In genomic region chr4:87339440-87339839, GRCh38 we compare ENCODE assay signal across 33 cellular contexts. TPM values are rescaled to one million over a fixed set of nuclear protein-coding genes. Genes with fewer than 3 reads are reported as not detected.
"Had no signal": no experiment of that assay in that cellular context is flagged by ENCODE, and none has a peak within 500 bp of the region (broad histone marks: within the 10 kb centered on the region; RNA-seq: fewer than 3 reads in every experiment).

No MANE protein-coding gene starts in this region.

- H3K27me3 ChIP-seq: gastrocnemius medialis, pancreas, thyroid gland, upper lobe of right lung had no signal

- H3K27me3 Mint-ChIP-seq: activated CD4-positive, alpha-beta T cell treated with anti-CD3 and anti-CD28 coated beads for 36 hours; activated CD8-positive, alpha-beta memory T cell treated with anti-CD3 and anti-CD28 coated beads, Interleukin-2, amount 10 ng/mL, durations not matched to agents 7 days and 5 days; activated naive CD8-positive, alpha-beta T cell; central memory CD8-positive, alpha-beta T cell; naive B cell; stimulated activated naive CD8-positive, alpha-beta T cell treated with anti-CD3 and anti-CD28 coated beads, Interleukin-15, Interleukin-2, amounts not matched to agents 100 ng/mL and 50 ng/mL, for 24 hours had no signal

- H3K36me3 ChIP-seq: gastrocnemius medialis, prostate gland, thyroid gland had no signal

- H3K4me3 Mint-ChIP-seq: activated CD4-positive, alpha-beta T cell treated with anti-CD3 and anti-CD28 coated beads for 36 hours; activated CD8-positive, alpha-beta memory T cell treated with anti-CD3 and anti-CD28 coated beads, Interleukin-2, amount 10 ng/mL, durations not matched to agents 7 days and 5 days; activated CD8-positive, alpha-beta T cell treated with anti-CD3 and anti-CD28 coated beads, Interleukin-2, amount 10 ng/mL, durations not matched to agents 7 days and 5 days; activated naive CD8-positive, alpha-beta T cell; activated T-cell treated with anti-CD3 and anti-CD28 coated beads, Interleukin-2, amount 50 U/mL, for 72 hours; central memory CD8-positive, alpha-beta T cell; naive B cell; nephron progenitor cell; stimulated activated effector memory CD8-positive, alpha-beta T cell treated with anti-CD3 and anti-CD28 coated beads, Interleukin-12 subunit alpha, Interleukin-12 subunit beta, amount 100 ng/mL, for 72 hours; stimulated activated naive CD8-positive, alpha-beta T cell treated with anti-CD3 and anti-CD28 coated beads, Interleukin-15, Interleukin-2, amounts not matched to agents 100 ng/mL and 50 ng/mL, for 24 hours; T-helper 2 cell treated with Interferon-gamma antibody and Interleukin-4, amounts not matched to agents 5 μg/mL and 100 μg/mL, for 36 hours had no signal

- H3K4me3 ChIP-seq: gastrocnemius medialis, pancreas, prostate gland, thyroid gland, upper lobe of right lung had no signal

- H3K27ac Mint-ChIP-seq: activated CD4-positive, alpha-beta T cell treated with anti-CD3 and anti-CD28 coated beads for 36 hours; activated CD8-positive, alpha-beta memory T cell treated with anti-CD3 and anti-CD28 coated beads, Interleukin-2, amount 10 ng/mL, durations not matched to agents 7 days and 5 days; activated CD8-positive, alpha-beta T cell treated with anti-CD3 and anti-CD28 coated beads, Interleukin-2, amount 10 ng/mL, durations not matched to agents 7 days and 5 days; activated naive CD8-positive, alpha-beta T cell; activated T-cell treated with anti-CD3 and anti-CD28 coated beads, Interleukin-2, amount 50 U/mL, for 72 hours; nephron progenitor cell; stimulated activated effector memory CD8-positive, alpha-beta T cell treated with anti-CD3 and anti-CD28 coated beads, Interleukin-12 subunit alpha, Interleukin-12 subunit beta, amount 100 ng/mL, for 72 hours; stimulated activated naive CD8-positive, alpha-beta T cell treated with anti-CD3 and anti-CD28 coated beads, Interleukin-15, Interleukin-2, amounts not matched to agents 100 ng/mL and 50 ng/mL, for 24 hours; T-helper 2 cell treated with Interferon-gamma antibody and Interleukin-4, amounts not matched to agents 5 μg/mL and 100 μg/mL, for 36 hours had no signal

- H3K4me1 Mint-ChIP-seq: activated CD4-positive, alpha-beta T cell treated with anti-CD3 and anti-CD28 coated beads for 36 hours; activated CD8-positive, alpha-beta memory T cell treated with anti-CD3 and anti-CD28 coated beads, Interleukin-2, amount 10 ng/mL, durations not matched to agents 7 days and 5 days; nephron progenitor cell; stimulated activated effector memory CD8-positive, alpha-beta T cell treated with anti-CD3 and anti-CD28 coated beads, Interleukin-12 subunit alpha, Interleukin-12 subunit beta, amount 100 ng/mL, for 72 hours had no signal

- H3K9me3 ChIP-seq: gastrocnemius medialis, pancreas, prostate gland, thyroid gland, upper lobe of right lung had no signal

- H3K27ac ChIP-seq: gastrocnemius medialis, pancreas, prostate gland, thyroid gland, upper lobe of right lung had no signal

- DNase-seq: activated CD4-positive, alpha-beta T cell treated with anti-CD3 and anti-CD28 coated beads for 36 hours; activated CD4-positive, CD25-positive, alpha-beta regulatory T cell; activated CD8-positive, alpha-beta memory T cell treated with anti-CD3 and anti-CD28 coated beads, Interleukin-2, amount 10 ng/mL, durations not matched to agents 7 days and 5 days; activated CD8-positive, alpha-beta T cell treated with anti-CD3 and anti-CD28 coated beads, Interleukin-2, amount 10 ng/mL, durations not matched to agents 7 days and 5 days; activated effector memory CD4-positive, alpha-beta T cell treated with Interleukin-2 at 50 U/mL for 16 hours; activated naive CD4-positive, alpha-beta T cell treated with Interleukin-2 at 50 U/mL for 16 hours; activated T-cell treated with anti-CD3 and anti-CD28 coated beads for 4 hours; activated T-cell treated with anti-CD3 and anti-CD28 coated beads, Interleukin-2, amount 50 U/mL, for 72 hours; amygdala; dermis blood vessel endothelial cell; effector CD4-positive, alpha-beta T cell; erythroblast; gastrocnemius medialis; glutamatergic neuron; islet precursor cell; left ventricle myocardium superior; naive B cell; nephron progenitor cell; pancreas; retina; small intestine; stimulated activated CD4-positive, alpha-beta T cell treated with anti-CD3 and anti-CD28 coated beads, Interleukin-4, amount 100 ng/mL, for 24 hours; substantia nigra; T-helper 1 cell; thyroid gland; upper lobe of right lung had no signal

- H3K4me1 ChIP-seq: gastrocnemius medialis, prostate gland, thyroid gland had no signal

RNA-seq across cellular contexts. Expression of gene HSD17B13, which starts 16.8 kb away (rescaled TPM):
- total RNA-seq: activated CD4-positive, alpha-beta T cell treated with anti-CD3 and anti-CD28 coated beads for 36 hours; bronchial epithelial cell; dermis blood vessel endothelial cell had no signal
